ENCODE assay signal across 8 cellular contexts in the genomic region with DNA sequence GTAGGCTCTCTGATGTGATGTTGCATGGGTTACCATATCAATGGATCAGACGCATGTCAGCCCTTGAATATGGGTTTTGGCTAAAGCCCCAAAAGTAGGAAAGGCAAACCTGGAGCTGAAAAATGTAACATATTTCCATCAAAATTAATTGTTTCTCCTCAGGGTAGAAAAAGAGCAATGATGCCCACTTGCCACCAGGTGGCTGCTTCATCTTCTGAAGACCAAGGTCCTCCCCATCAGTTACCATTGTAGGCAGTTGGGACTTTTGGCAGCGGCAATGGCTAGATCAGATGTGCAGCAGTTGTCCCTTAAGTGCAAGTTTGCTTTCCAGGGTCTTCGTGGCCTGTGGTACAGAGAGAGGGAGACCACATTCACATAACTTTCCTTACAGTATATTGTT.
DNase-seq lines count a peak whose midpoint lies in the region; ATAC-seq and TF ChIP-seq lines count a peak whose summit lies in the region.

No MANE protein-coding gene starts in this region.

- H3K27ac Mint-ChIP-seq in activated CD4-positive, alpha-beta T cell treated with anti-CD3 and anti-CD28 coated beads for 36 hours: no peak overlapping the region
- H3K27ac Mint-ChIP-seq in natural killer cell: no peak overlapping the region

- no peaks in the 10 kb centered on the region for H3K9me3 Mint-ChIP-seq in activated CD4-positive, alpha-beta T cell treated with anti-CD3 and anti-CD28 coated beads for 36 hours (ENCODE audit: low read depth)
- H3K9me3 Mint-ChIP-seq in natural killer cell: no peaks in the 10 kb centered on the region

- intact Hi-C loops in activated CD4-positive, alpha-beta T cell treated with anti-CD3 and anti-CD28 coated beads for 36 hours (cut with DNase I, micrococcal nuclease): loop anchor here in 1 of 2 experiments (2.0 to 5.0 kb wide), 2 partner anchors 284 to 494 kb away; a partner anchor contains a TSS
- intact Hi-C loops in natural killer cell (cut with micrococcal nuclease): no loop called here

- ATAC-seq in activated CD4-positive, alpha-beta T cell treated with anti-CD3 and anti-CD28 coated beads for 36 hours: no peak
- ATAC-seq in GM21529 (IDR thresholded peaks at IDR 0.05; ENCODE audit: unreplicated experiment) (peak; percentile 83), natural killer cell (no peak)

- no peaks in the 10 kb centered on the region for H3K36me3 Mint-ChIP-seq in activated CD4-positive, alpha-beta T cell treated with anti-CD3 and anti-CD28 coated beads for 36 hours (ENCODE audit: low read depth)
- no peaks in the 10 kb centered on the region for H3K36me3 Mint-ChIP-seq in natural killer cell

- POLR2A ChIA-PET in activated CD4-positive, alpha-beta T cell treated with anti-CD3 and anti-CD28 coated beads for 36 hours (lab: Charles Lee): no interaction called here

- H3K27me3 Mint-ChIP-seq in activated CD4-positive, alpha-beta T cell treated with anti-CD3 and anti-CD28 coated beads for 36 hours: peaks cover 4% of the 10 kb centered on the region
- H3K27me3 Mint-ChIP-seq in natural killer cell (ENCODE audit: low read depth in 2 of 2): no peaks in the 10 kb centered on the region

- H3K4me1 Mint-ChIP-seq in activated CD4-positive, alpha-beta T cell treated with anti-CD3 and anti-CD28 coated beads for 36 hours: no peaks in the 10 kb centered on the region
- H3K4me1 Mint-ChIP-seq in natural killer cell: no peaks in the 10 kb centered on the region

- TF ChIP-seq CTCF in natural killer cell (IDR thresholded peaks at IDR 0.05): no peak

- peak; percentile 35 for DNase-seq in activated CD4-positive, alpha-beta T cell treated with anti-CD3 and anti-CD28 coated beads for 36 hours
- DNase-seq in activated CD4-positive, alpha-beta T cell treated with anti-CD3 and anti-CD28 coated beads, Interleukin-2, amount 50 U/mL, for 1 hour: no peak
- DNase-seq in HT-29 (ENCODE audit: low spot score) (peak; percentile 12), kidney glomerular epithelial cell (lab: John Stamatoyannopoulos, UW) (peak; percentile 17), natural killer cell (no peak)
- peak; percentile 20 for DNase-seq in activated CD4-positive, alpha-beta T cell treated with anti-CD3 and anti-CD28 coated beads for 48 hours
- no peak for DNase-seq in activated effector memory CD4-positive, alpha-beta T cell treated with anti-CD3 and anti-CD28 coated beads, Interleukin-2, amount 50 U/mL, for 16 hours

- CTCF ChIA-PET in activated CD4-positive, alpha-beta T cell treated with anti-CD3 and anti-CD28 coated beads for 36 hours (lab: Charles Lee): interaction anchor here (0.8 kb wide), 1 partner anchor 138 kb away, joined by 3 read pairs; no protein-coding TSS in a partner anchor

- H3K4me3 Mint-ChIP-seq in activated CD4-positive, alpha-beta T cell treated with anti-CD3 and anti-CD28 coated beads for 36 hours: no peak overlapping the region
- H3K4me3 Mint-ChIP-seq in natural killer cell: no peak overlapping the region

Comparison
In these comparisons a context has a peak if more than half of its experiments do, and no peak if none do; other contexts are left out.
1. DNase-seq: peak in activated CD4-positive, alpha-beta T cell treated with anti-CD3 and anti-CD28 coated beads for 36 hours (single experiment), HT-29 (single experiment), activated CD4-positive, alpha-beta T cell treated with anti-CD3 and anti-CD28 coated beads for 48 hours (single experiment) and kidney glomerular epithelial cell (single experiment); none in activated CD4-positive, alpha-beta T cell treated with anti-CD3 and anti-CD28 coated beads, Interleukin-2, amount 50 U/mL, for 1 hour (single experiment), natural killer cell (single experiment) and activated effector memory CD4-positive, alpha-beta T cell treated with anti-CD3 and anti-CD28 coated beads, Interleukin-2, amount 50 U/mL, for 16 hours (single experiment).